Comparison of ENCODE assay signal across 21 cellular contexts in the genomic region with DNA sequence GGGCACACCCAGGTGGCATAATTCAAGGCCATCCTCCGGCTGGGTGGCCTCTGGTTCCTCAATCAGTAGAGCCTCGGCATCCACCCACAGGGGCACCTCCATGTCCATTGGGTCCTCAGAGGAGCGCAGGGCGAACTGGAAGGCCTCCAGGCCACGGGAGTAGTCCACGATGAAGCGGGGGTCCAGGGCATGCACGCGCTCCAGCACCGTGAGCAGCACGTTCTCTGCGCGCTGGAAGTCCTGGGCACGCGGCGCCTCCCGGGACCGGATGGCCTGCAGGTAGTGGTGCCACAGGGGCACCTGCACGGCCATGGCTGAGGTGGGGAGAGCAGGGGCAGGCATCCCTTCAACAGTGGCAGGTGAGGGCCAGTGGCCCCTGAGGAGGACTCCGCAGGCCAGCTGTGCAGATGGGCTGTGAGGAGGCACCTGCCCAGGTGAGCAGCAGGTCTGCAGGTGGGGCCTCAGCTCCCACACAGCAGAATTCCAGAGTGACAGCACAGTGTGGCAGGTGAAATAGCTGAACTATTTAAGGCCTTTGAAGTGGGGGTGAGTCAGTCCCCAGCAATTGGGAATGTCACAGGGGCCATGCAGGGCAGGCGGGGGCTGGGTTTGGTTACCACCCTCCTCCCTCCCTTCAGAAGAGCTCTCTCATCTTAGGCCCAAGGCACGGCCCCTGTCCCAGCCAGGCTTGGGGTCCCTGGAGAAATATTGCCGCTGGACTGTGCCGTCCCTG. TPM values are rescaled to one million over a fixed set of nuclear protein-coding genes. Genes with fewer than 3 reads are reported as not detected.
DNase-seq lines count a peak whose midpoint lies in the region; ATAC-seq and TF ChIP-seq lines count a peak whose summit lies in the region.
"Had no signal": no experiment of that assay in that cellular context is flagged by ENCODE, and none has a peak within 500 bp of the region (broad histone marks: within the 10 kb centered on the region; RNA-seq: fewer than 3 reads in every experiment).

A gene (minus strand): TSS at position 501 of the 733 bp plus-strand sequence. CDS start 159 bp downstream, at position 342.

- H3K4me1 ChIP-seq in RWPE2 (ENCODE audit: insufficient read depth, poor library complexity, severe bottlenecking): no peaks in the 10 kb centered on the region
- peaks cover 0 to 13% (median 0%) of the 10 kb centered on the region in 3 donors for H3K4me1 ChIP-seq in gastroesophageal sphincter
- H3K4me1 ChIP-seq in left ventricle myocardium inferior: peaks cover 26% of the 10 kb centered on the region

- H3K27ac Mint-ChIP-seq in type B pancreatic cell: peak within 1 kb of the TSS; percentile 81
- H3K27ac Mint-ChIP-seq: activated naive CD8-positive, alpha-beta T cell treated with anti-CD3 and anti-CD28 coated beads, Interleukin-2, amount 50 U/mL, for 24 hours; CD8-positive, alpha-beta T cell; nephron progenitor cell had no signal

- H3K27ac ChIP-seq in RWPE2 (ENCODE audit: poor library complexity, severe bottlenecking) (no peak within 1 kb of the TSS), gastroesophageal sphincter (no peak within 1 kb of the TSS), left ventricle myocardium inferior (replicated peaks) (no peak within 1 kb of the TSS)
- H3K27ac ChIP-seq: tibial artery had no signal

- H3K4me1 Mint-ChIP-seq in type B pancreatic cell (ENCODE audit: unreplicated experiment): peaks cover 12% of the 10 kb centered on the region

- H3K27me3 ChIP-seq in RWPE2 (ENCODE audit: insufficient read depth, poor library complexity, severe bottlenecking): no peaks in the 10 kb centered on the region
- H3K27me3 ChIP-seq in kidney epithelial cell (ENCODE audit: control insufficient read depth, insufficient read depth, low read length): peaks cover 7% of the 10 kb centered on the region
- H3K27me3 ChIP-seq in gastroesophageal sphincter: peaks cover 6% of the 10 kb centered on the region
- H3K27me3 ChIP-seq in left ventricle myocardium inferior (ENCODE audit: low read depth): peaks cover 21% of the 10 kb centered on the region

- H3K4me3 Mint-ChIP-seq in type B pancreatic cell: peak within 1 kb of the TSS; percentile 86
- H3K4me3 Mint-ChIP-seq: activated naive CD8-positive, alpha-beta T cell treated with anti-CD3 and anti-CD28 coated beads, Interleukin-2, amount 50 U/mL, for 24 hours; CD8-positive, alpha-beta T cell; nephron progenitor cell had no signal

- no peaks in the 10 kb centered on the region for H3K9me3 ChIP-seq in RWPE2 (ENCODE audit: severe bottlenecking)
- H3K9me3 ChIP-seq in gastroesophageal sphincter: no peaks in the 10 kb centered on the region
- peaks cover 6% of the 10 kb centered on the region for H3K9me3 ChIP-seq in left ventricle myocardium inferior (replicated peaks)

- TF ChIP-seq EP300 in gastroesophageal sphincter (IDR thresholded peaks at IDR 0.05): no peak

- no peak for TF ChIP-seq CTCF in RWPE2 (IDR thresholded peaks at IDR 0.05; ENCODE audit: poor library complexity, severe bottlenecking)
- TF ChIP-seq CTCF in kidney epithelial cell (IDR thresholded peaks at IDR 0.05; ENCODE audit: insufficient read depth, low read length, poor library complexity, severe bottlenecking): no peak
- TF ChIP-seq CTCF in type B pancreatic cell (conservative IDR thresholded peaks at IDR 0.05): no peak
- no peak for TF ChIP-seq CTCF in gastroesophageal sphincter (IDR thresholded peaks at IDR 0.05)
- TF ChIP-seq CTCF in left ventricle myocardium inferior (IDR thresholded peaks at IDR 0.05; ENCODE audit: borderline replicate concordance): no peak

- no peaks in the 10 kb centered on the region for H3K36me3 Mint-ChIP-seq in type B pancreatic cell
- H3K36me3 Mint-ChIP-seq: CD8-positive, alpha-beta T cell had no signal

- intact Hi-C loops in left ventricle myocardium inferior (cut with micrococcal nuclease): no loop called here

- H3K4me3 ChIP-seq in RWPE2 (ENCODE audit: severe bottlenecking) (no peak within 1 kb of the TSS), kidney epithelial cell (ENCODE audit: low read depth, low read length) (no peak within 1 kb of the TSS), gastroesophageal sphincter (no peak within 1 kb of the TSS), left ventricle myocardium inferior (no peak within 1 kb of the TSS)
- H3K4me3 ChIP-seq: tibial artery had no signal

- TF ChIP-seq POLR2A in gastroesophageal sphincter (IDR thresholded peaks at IDR 0.05): no peak

- peak; percentile 42 for DNase-seq in NCI-H1105 treated with DMSO at 0.1 percent for 48 hours (lab: John Stamatoyannopoulos, UW)
- DNase-seq in NCI-H1105 (lab: John Stamatoyannopoulos, UW): no peak
- no peak for DNase-seq in RWPE2 (ENCODE audit: low spot score)
- DNase-seq in kidney epithelial cell (ENCODE audit: low read depth): peak; percentile 29
- DNase-seq in type B pancreatic cell (ENCODE audit: extremely low spot score, unreplicated experiment): no peak
- DNase-seq in retina: no peak
- no peak for DNase-seq in left ventricle myocardium inferior
- DNase-seq: activated CD4-positive, alpha-beta T cell treated with anti-CD3 and anti-CD28 coated beads for 48 hours; activated naive CD8-positive, alpha-beta T cell treated with anti-CD3 and anti-CD28 coated beads, Interleukin-2, amount 50 U/mL, for 24 hours; GF-D8; left cardiac atrium; NCI-H1092 treated with DMSO at 0.1 percent for 48 hours; nephron progenitor cell; stimulated activated CD4-positive, alpha-beta T cell treated with anti-CD3 and anti-CD28 coated beads, Interleukin-2, amount 100 ng/mL, for 24 hours; stimulated activated CD8-positive, alpha-beta memory T cell treated with anti-CD3 and anti-CD28 coated beads, Interleukin-4, amount 100 ng/mL, for 48 hours; T-helper 2 cell; tibial artery had no signal

- H3K36me3 ChIP-seq in RWPE2 (ENCODE audit: low read depth) (no peaks in the 10 kb centered on the region), kidney epithelial cell (ENCODE audit: control insufficient read depth, insufficient read depth, low read length) (no peaks in the 10 kb centered on the region), gastroesophageal sphincter (no peaks in the 10 kb centered on the region), left ventricle myocardium inferior (no peaks in the 10 kb centered on the region)
- H3K36me3 ChIP-seq: tibial artery had no signal

- no peaks in the 10 kb centered on the region for H3K27me3 Mint-ChIP-seq in type B pancreatic cell

- WGBS in gastroesophageal sphincter (ENCODE audit: low coverage in 1 of 2), 2 donors: 98% methylated on average over 9 of the region's 24 CpGs; no CpG with 5 or more reads in 1 of the 2 donors

- ATAC-seq in RWPE2 (ENCODE audit: low read depth) (peak; percentile 43), gastroesophageal sphincter (no peak)
- ATAC-seq: activated naive CD8-positive, alpha-beta T cell treated with anti-CD3 and anti-CD28 coated beads, Interleukin-2, amount 50 U/mL, for 24 hours; CD8-positive, alpha-beta T cell; left cardiac atrium; Right ventricle myocardium inferior had no signal

- H3K9me3 Mint-ChIP-seq in type B pancreatic cell: no peaks in the 10 kb centered on the region
- H3K9me3 Mint-ChIP-seq: activated naive CD8-positive, alpha-beta T cell treated with anti-CD3 and anti-CD28 coated beads, Interleukin-2, amount 50 U/mL, for 24 hours; CD8-positive, alpha-beta T cell had no signal

RNA-seq across cellular contexts. Expression of the gene that starts here (rescaled TPM):
- total RNA-seq in kidney epithelial cell (2.1 and 2.5 TPM in 2 replicates), type B pancreatic cell (ENCODE audit: low replicate concordance) (62.0 and 157 TPM in 2 replicates), gastroesophageal sphincter (1 to 10 TPM in 1 of 4 donors, under 1 TPM in 2, not detected in 1; 0.27 to 9.7 (median 0.77) TPM), left ventricle myocardium inferior (not detected)
- total RNA-seq: CD8-positive, alpha-beta T cell; cerebellum; left cardiac atrium; Right ventricle myocardium inferior had no signal

Comparison
In these comparisons a context has a peak if more than half of its experiments do, and no peak if none do; other contexts are left out.
1. DNase-seq: peak in NCI-H1105 treated with DMSO at 0.1 percent for 48 hours (single experiment) and kidney epithelial cell (single experiment); none in NCI-H1105 (single experiment), RWPE2 (single experiment), type B pancreatic cell (single experiment), retina (single experiment) and left ventricle myocardium inferior (single experiment).